Comparison of ENCODE assay signal across 24 cellular contexts in the genomic region with DNA sequence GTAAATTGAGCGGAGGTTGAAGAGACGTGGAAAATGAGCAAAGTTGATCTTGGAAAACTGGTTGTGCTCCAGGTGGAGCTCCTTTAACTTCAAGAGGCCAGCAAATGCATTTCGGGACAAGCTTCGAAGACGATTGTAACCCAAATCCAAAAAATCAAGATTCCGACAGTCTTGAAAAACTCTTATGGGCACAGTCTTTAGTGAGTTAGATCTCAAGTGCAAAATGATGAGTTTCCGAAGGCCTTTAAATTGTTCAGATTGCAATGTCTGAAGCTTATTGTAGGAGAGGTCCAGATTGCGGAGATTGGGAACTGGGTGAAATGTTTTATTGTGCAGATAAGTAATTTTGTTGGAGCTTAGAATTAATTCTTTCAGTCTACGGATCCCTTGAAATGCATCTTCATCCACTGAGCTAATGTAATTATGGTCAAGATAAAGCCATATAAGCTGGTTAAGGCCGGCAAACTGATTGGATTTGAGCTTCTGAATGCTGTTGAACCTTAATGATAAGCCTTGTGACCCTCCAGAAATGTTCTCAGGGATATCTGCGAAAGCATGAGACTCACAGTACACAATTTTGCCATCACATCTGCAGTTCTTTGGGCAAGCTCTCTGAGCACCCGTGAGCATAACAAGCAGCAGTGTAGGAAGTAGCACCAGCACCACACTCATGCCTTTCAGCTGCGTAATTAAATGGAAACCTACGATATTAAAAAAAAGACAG. TPM values are rescaled to one million over a fixed set of nuclear protein-coding genes. Genes with fewer than 3 reads are reported as not detected.
DNase-seq lines count a peak whose midpoint lies in the region; ATAC-seq and TF ChIP-seq lines count a peak whose summit lies in the region.
"Had no signal": no experiment of that assay in that cellular context is flagged by ENCODE, and none has a peak within 500 bp of the region (broad histone marks: within the 10 kb centered on the region; RNA-seq: fewer than 3 reads in every experiment).

No MANE protein-coding gene starts in this region.

- H3K4me2 ChIP-seq in hepatocyte (peak overlapping the region; percentile 69), MM.1S (ENCODE audit: low read depth, low read length) (no peak overlapping the region)
- H3K4me2 ChIP-seq: BLaER1 treated with 17β-estradiol and CSF1 and Interleukin-3, amounts not matched to agents 10 nM and 100 nM had no signal

- no peaks in the 10 kb centered on the region for H3K27me3 ChIP-seq in hepatocyte
- H3K27me3 ChIP-seq in skeletal muscle tissue (ENCODE audit: control insufficient read depth in 3 of 3, insufficient read depth in 3 of 3, low read length in 3 of 3) = no peaks in the 10 kb centered on the region
- no peaks in the 10 kb centered on the region for H3K27me3 ChIP-seq in MM.1S (replicated peaks; ENCODE audit: insufficient read depth, low read length)
- H3K27me3 ChIP-seq: BLaER1 treated with 17β-estradiol and CSF1 and Interleukin-3, amounts not matched to agents 10 nM and 100 nM; right atrium auricular region; upper lobe of left lung had no signal

- H3K4me3 ChIP-seq in hepatocyte (no peak overlapping the region), skeletal muscle tissue (ENCODE audit: low read length in 3 of 3) (peak overlapping the region in 1 of 3 donors; percentile 34), MM.1S (ENCODE audit: low read length) (no peak overlapping the region)
- H3K4me3 ChIP-seq: BLaER1 treated with 17β-estradiol and CSF1 and Interleukin-3, amounts not matched to agents 10 nM and 100 nM; right atrium auricular region; upper lobe of left lung had no signal

- H3K36me3 ChIP-seq in hepatocyte (replicated peaks; ENCODE audit: insufficient read depth, low read depth) = no peaks in the 10 kb centered on the region
- H3K36me3 ChIP-seq in skeletal muscle tissue (ENCODE audit: control insufficient read depth in 3 of 3, insufficient read depth in 3 of 3, low read length in 3 of 3) = no peaks in the 10 kb centered on the region
- H3K36me3 ChIP-seq in MM.1S (replicated peaks; ENCODE audit: insufficient read depth, low read length) = no peaks in the 10 kb centered on the region
- H3K36me3 ChIP-seq: BLaER1 treated with 17β-estradiol and CSF1 and Interleukin-3, amounts not matched to agents 10 nM and 100 nM; right atrium auricular region; upper lobe of left lung had no signal

- DNase-seq in DMS79 treated with DMSO at 0.1 percent for 48 hours (lab: John Stamatoyannopoulos, UW) (peak; percentile 84), SK-N-DZ (ENCODE audit: low spot score) (peak; percentile 88), hepatocyte (ENCODE audit: low spot score) (no peak), D341Med (ENCODE audit: low spot score) (no peak), NCI-H524 (lab: John Stamatoyannopoulos, UW) (no peak), MM.1S (no peak)
- DNase-seq: ACHN; activated CD4-positive, CD25-positive, alpha-beta regulatory T cell treated with anti-CD3 and anti-CD28 coated beads, Interleukin-2, amount 50 U/mL, for 72 hours; activated naive CD4-positive, alpha-beta T cell treated with anti-CD3 and anti-CD28 coated beads, Interleukin-2, amount 50 U/mL, for 16 hours; activated T-cell treated with anti-CD3 and anti-CD28 coated beads, Interleukin-2, amount 50 U/mL, for 48 hours; foreskin melanocyte; kidney glomerular epithelial cell; mammary epithelial cell; NCI-H1436; NCI-H510A; SW 1271; upper lobe of left lung had no signal

- H4K20me1 ChIP-seq in hepatocyte (ENCODE audit: insufficient read depth, poor library complexity, severe bottlenecking) (no peaks in the 10 kb centered on the region), MM.1S (ENCODE audit: insufficient read depth, low read length) (no peaks in the 10 kb centered on the region)
- H4K20me1 ChIP-seq: BLaER1 treated with 17β-estradiol and CSF1 and Interleukin-3, amounts not matched to agents 10 nM and 100 nM had no signal

- H3K9me3 ChIP-seq in hepatocyte (ENCODE audit: low read depth) (no peaks in the 10 kb centered on the region), skeletal muscle tissue (ENCODE audit: control insufficient read depth in 3 of 3, low read length in 3 of 3) (no peaks in the 10 kb centered on the region), MM.1S (replicated peaks; ENCODE audit: insufficient read depth, low read length) (no peaks in the 10 kb centered on the region)
- H3K9me3 ChIP-seq: BLaER1 treated with 17β-estradiol and CSF1 and Interleukin-3, amounts not matched to agents 10 nM and 100 nM; right atrium auricular region; upper lobe of left lung had no signal

- H3K4me1 ChIP-seq in hepatocyte (ENCODE audit: insufficient read depth) (no peaks in the 10 kb centered on the region), skeletal muscle tissue (ENCODE audit: control insufficient read depth in 3 of 3, insufficient read depth in 3 of 3, low read length in 3 of 3) (no peaks in the 10 kb centered on the region), MM.1S (ENCODE audit: low read length) (no peaks in the 10 kb centered on the region)
- H3K4me1 ChIP-seq: BLaER1 treated with 17β-estradiol and CSF1 and Interleukin-3, amounts not matched to agents 10 nM and 100 nM; right atrium auricular region; upper lobe of left lung had no signal

- no peak for TF ChIP-seq POLR2A in GM18505 (IDR thresholded peaks at IDR 0.05; ENCODE audit: borderline replicate concordance, extremely low read depth, insufficient read depth, insufficient read length)

- no peaks in the 10 kb centered on the region for H3F3A ChIP-seq in MM.1S (ENCODE audit: insufficient read depth, low read length)

- no peaks in the 10 kb centered on the region for H3K9me2 ChIP-seq in hepatocyte (replicated peaks; ENCODE audit: insufficient read depth)
- no peaks in the 10 kb centered on the region for H3K9me2 ChIP-seq in MM.1S (replicated peaks; ENCODE audit: insufficient read depth, low read length)

- H2AFZ ChIP-seq in hepatocyte (no peak overlapping the region), MM.1S (ENCODE audit: low read length) (no peak overlapping the region)

- ATAC-seq in GM18505 (IDR thresholded peaks at IDR 0.05; ENCODE audit: unreplicated experiment) = no peak

- TF ChIP-seq CTCF in hepatocyte (IDR thresholded peaks at IDR 0.05; ENCODE audit: poor library complexity) = no peak
- TF ChIP-seq CTCF in MM.1S (IDR thresholded peaks at IDR 0.05; ENCODE audit: low read length) = no peak

- H3K27ac ChIP-seq in hepatocyte (no peak overlapping the region), skeletal muscle tissue (ENCODE audit: low read depth, low read length) (peak overlapping the region; percentile 11), MM.1S (ENCODE audit: low read length) (no peak overlapping the region)
- H3K27ac ChIP-seq: BLaER1 treated with 17β-estradiol and CSF1 and Interleukin-3, amounts not matched to agents 10 nM and 100 nM; right atrium auricular region; upper lobe of left lung had no signal

- 86% methylated on average over 14 of the region's 14 CpGs for WGBS in hepatocyte (ENCODE audit: low lambda C conversion rate, missing lambda C conversion rate)

- H3K9ac ChIP-seq in skeletal muscle tissue (ENCODE audit: low read depth in 1 of 3, low read length in 3 of 3) (no peak overlapping the region), MM.1S (ENCODE audit: low read length) (no peak overlapping the region)
- H3K9ac ChIP-seq: BLaER1 treated with 17β-estradiol and CSF1 and Interleukin-3, amounts not matched to agents 10 nM and 100 nM had no signal

- H3K79me2 ChIP-seq in hepatocyte (no peaks in the 10 kb centered on the region), MM.1S (ENCODE audit: low read length) (no peaks in the 10 kb centered on the region)

RNA-seq across cellular contexts. Expression of gene LRRTM4, which starts 2.9 kb away (rescaled TPM):
- 0.05 TPM in 1 of 2 replicates, not detected in the other for polyA plus RNA-seq in SK-N-DZ (2014; cell fraction: cytosol; rRNA removed)
- 0.04 TPM in 1 of 2 replicates, not detected in the other for polyA plus RNA-seq in SK-N-DZ (2014; cell fraction: nucleus; rRNA removed)
- 3.5 and 6.5 TPM in 2 replicates for total RNA-seq in hepatocyte
- 0.23 and 0.44 TPM in 2 replicates for polyA plus RNA-seq in hepatocyte
- 1.6 TPM for total RNA-seq in skeletal muscle tissue
- total RNA-seq: mammary epithelial cell, myocyte had no signal
- polyA plus RNA-seq: esophagus, IgD-negative memory B cell, mammary epithelial cell had no signal

Comparison
In these comparisons a context has a peak if more than half of its experiments do, and no peak if none do; other contexts are left out.
1. DNase-seq: peak in DMS79 treated with DMSO at 0.1 percent for 48 hours (single experiment) and SK-N-DZ (single experiment); none in hepatocyte (single experiment), D341Med (single experiment), NCI-H524 (0 of 2) and MM.1S (single experiment).